Comparison of ENCODE assay signal across 25 cellular contexts in genomic region chr16:84036982-84037425, GRCh38. TPM values are rescaled to one million over a fixed set of nuclear protein-coding genes. Genes with fewer than 3 reads are reported as not detected.
DNase-seq lines count a peak whose midpoint lies in the region; ATAC-seq and TF ChIP-seq lines count a peak whose summit lies in the region.
"Had no signal": no experiment of that assay in that cellular context is flagged by ENCODE, and none has a peak within 500 bp of the region (broad histone marks: within the 10 kb centered on the region; RNA-seq: fewer than 3 reads in every experiment).

No MANE protein-coding gene starts in this region.

- H3K27me3 ChIP-seq in heart left ventricle, result peaks cover 0 to 4% (median 0%) of the 10 kb centered on the region in 9 donors
- no peaks in the 10 kb centered on the region for H3K27me3 ChIP-seq in right cardiac atrium (ENCODE audit: control insufficient read depth, insufficient read depth)

- no peak for DNase-seq in heart left ventricle
- no peak for DNase-seq in cardiac septum (ENCODE audit: low spot score)
- peak; percentile 54 for DNase-seq in NCI-H2107 (lab: John Stamatoyannopoulos, UW)
- DNase-seq in NCI-H2196 treated with DMSO at 0.1 percent for 48 hours (lab: John Stamatoyannopoulos, UW; ENCODE audit: unreplicated experiment), result peak; percentile 19
- DNase-seq in right cardiac atrium, result peak in 2 of 3 donors; percentile 39 to 50
- DNase-seq in NCI-H1092 (lab: John Stamatoyannopoulos, UW), result no peak
- no peak for DNase-seq in activated CD8-positive, alpha-beta memory T cell treated with anti-CD3 and anti-CD28 coated beads, Interleukin-2, amount 10 ng/mL, durations not matched to agents 7 days and 5 days
- DNase-seq: BE2C, DMS79, GM23248, HCEC 1CT, Karpas-422, NCI-H1417 treated with DMSO at 0.1 percent for 48 hours, NCI-H187, NCI-H2227 treated with DMSO at 0.1 percent for 48 hours, NCI-H510A, NCI-H774, SHP77, SW 1271, T-helper 17 cell had no signal

- peaks cover 3% of the 10 kb centered on the region for H3K9me3 Mint-ChIP-seq in activated CD8-positive, alpha-beta memory T cell treated with anti-CD3 and anti-CD28 coated beads, Interleukin-2, amount 10 ng/mL, durations not matched to agents 7 days and 5 days (ENCODE audit: low read depth)

- intact Hi-C loops in heart left ventricle (cut with DNase I) (no loop called here), cardiac septum (cut with DNase I) (no loop called here), right cardiac atrium (cut with DNase I) (no loop called here)

- no peak for TF ChIP-seq CTCF in heart left ventricle (IDR thresholded peaks at IDR 0.05)

- H3K27ac ChIP-seq in heart left ventricle (no peak overlapping the region), right cardiac atrium (ENCODE audit: low read length) (no peak overlapping the region)
- H3K27ac ChIP-seq: GM23248 had no signal

- no peak for TF ChIP-seq POLR2A in heart left ventricle (IDR thresholded peaks at IDR 0.05)

- no peaks in the 10 kb centered on the region for H3K4me1 Mint-ChIP-seq in activated CD8-positive, alpha-beta memory T cell treated with anti-CD3 and anti-CD28 coated beads, Interleukin-2, amount 10 ng/mL, durations not matched to agents 7 days and 5 days
- H3K4me1 Mint-ChIP-seq: IgD-negative memory B cell, T-helper 17 cell had no signal

- H3K4me1 ChIP-seq in heart left ventricle (no peaks in the 10 kb centered on the region), right cardiac atrium (ENCODE audit: control insufficient read depth, insufficient read depth, low read length) (no peaks in the 10 kb centered on the region)
- H3K4me1 ChIP-seq: BE2C had no signal

- peaks cover 0 to 12% (median 1%) of the 10 kb centered on the region in 12 donors for H3K9me3 ChIP-seq in heart left ventricle
- no peaks in the 10 kb centered on the region for H3K9me3 ChIP-seq in right cardiac atrium (ENCODE audit: control insufficient read depth, low read length)
- H3K9me3 ChIP-seq: BE2C had no signal

- peaks cover 5% of the 10 kb centered on the region for H3K27me3 Mint-ChIP-seq in activated CD8-positive, alpha-beta memory T cell treated with anti-CD3 and anti-CD28 coated beads, Interleukin-2, amount 10 ng/mL, durations not matched to agents 7 days and 5 days
- H3K27me3 Mint-ChIP-seq: T-helper 17 cell had no signal

- H3K4me3 Mint-ChIP-seq in activated CD8-positive, alpha-beta memory T cell treated with anti-CD3 and anti-CD28 coated beads, Interleukin-2, amount 10 ng/mL, durations not matched to agents 7 days and 5 days, result no peak overlapping the region
- H3K4me3 Mint-ChIP-seq: IgD-negative memory B cell, T-helper 17 cell had no signal

- WGBS in heart left ventricle, 4 donors, result 78 to 93% (median 90%) methylated on average over 8 of the region's 8 CpGs
- 92% methylated on average over 8 of the region's 8 CpGs for WGBS in right cardiac atrium

- no peak overlapping the region for H3K27ac Mint-ChIP-seq in activated CD8-positive, alpha-beta memory T cell treated with anti-CD3 and anti-CD28 coated beads, Interleukin-2, amount 10 ng/mL, durations not matched to agents 7 days and 5 days
- H3K27ac Mint-ChIP-seq: T-helper 17 cell had no signal

- no peaks in the 10 kb centered on the region for H3K36me3 Mint-ChIP-seq in activated CD8-positive, alpha-beta memory T cell treated with anti-CD3 and anti-CD28 coated beads, Interleukin-2, amount 10 ng/mL, durations not matched to agents 7 days and 5 days

- no peaks in the 10 kb centered on the region for H3K36me3 ChIP-seq in heart left ventricle
- H3K36me3 ChIP-seq: BE2C had no signal

- ATAC-seq in heart left ventricle (peak in 3 of 4 donors; percentile 59 to 69 (median 68)), right cardiac atrium (peak; percentile 42 to 54), HG02759 (IDR thresholded peaks at IDR 0.05; ENCODE audit: unreplicated experiment) (no peak)
- no peak for ATAC-seq in activated CD8-positive, alpha-beta memory T cell treated with anti-CD3 and anti-CD28 coated beads, Interleukin-2, amount 10 ng/mL, durations not matched to agents 7 days and 5 days
- ATAC-seq: GM12878, T-helper 17 cell had no signal

- no peak overlapping the region for H3K4me3 ChIP-seq in heart left ventricle
- H3K4me3 ChIP-seq in right cardiac atrium (ENCODE audit: low read length), result no peak overlapping the region
- H3K4me3 ChIP-seq: GM12878, GM23248 had no signal

- CTCF ChIA-PET in activated CD8-positive, alpha-beta memory T cell treated with anti-CD3 and anti-CD28 coated beads, Interleukin-2, amount 10 ng/mL, durations not matched to agents 7 days and 5 days (lab: Charles Lee), result no interaction called here

RNA-seq across cellular contexts. Expression of gene SLC38A8, which starts 5.6 kb away (rescaled TPM):
- total RNA-seq in heart left ventricle (1 to 10 TPM in 3 of 9 donors, under 1 TPM in 4, not detected in 2; 0.29 to 5.8 (median 0.63) TPM), cardiac septum (not detected), right cardiac atrium (under 1 TPM in 2 of 4 donors, not detected in 2; 0.21 to 0.29 TPM)
- polyA plus RNA-seq in heart left ventricle (10 to 100 TPM in 1 of 2 donors, not detected in 1; 25.3 TPM), right cardiac atrium (not detected)
- total RNA-seq in activated CD8-positive, alpha-beta memory T cell treated with anti-CD3 and anti-CD28 coated beads, Interleukin-2, amount 10 ng/mL, durations not matched to agents 7 days and 5 days, result not detected
- total RNA-seq: A673, GM12878, GM23248, OCI-LY7, T-helper 17 cell had no signal
- polyA plus RNA-seq: GM12878, GM23248, IgD-negative memory B cell had no signal

Comparison
In these comparisons a context has a peak if more than half of its experiments do, and no peak if none do; other contexts are left out.
1. DNase-seq: peak in NCI-H2107 (single experiment), NCI-H2196 treated with DMSO at 0.1 percent for 48 hours (single experiment) and right cardiac atrium (2 of 3); none in heart left ventricle (0 of 5), cardiac septum (single experiment), NCI-H1092 (single experiment) and activated CD8-positive, alpha-beta memory T cell treated with anti-CD3 and anti-CD28 coated beads, Interleukin-2, amount 10 ng/mL, durations not matched to agents 7 days and 5 days (single experiment).
2. ATAC-seq: peak in heart left ventricle (3 of 4) and right cardiac atrium (2 of 2); none in HG02759 (single experiment) and activated CD8-positive, alpha-beta memory T cell treated with anti-CD3 and anti-CD28 coated beads, Interleukin-2, amount 10 ng/mL, durations not matched to agents 7 days and 5 days (single experiment).